Comparison of ENCODE assay signal across 21 cellular contexts in the genomic region with DNA sequence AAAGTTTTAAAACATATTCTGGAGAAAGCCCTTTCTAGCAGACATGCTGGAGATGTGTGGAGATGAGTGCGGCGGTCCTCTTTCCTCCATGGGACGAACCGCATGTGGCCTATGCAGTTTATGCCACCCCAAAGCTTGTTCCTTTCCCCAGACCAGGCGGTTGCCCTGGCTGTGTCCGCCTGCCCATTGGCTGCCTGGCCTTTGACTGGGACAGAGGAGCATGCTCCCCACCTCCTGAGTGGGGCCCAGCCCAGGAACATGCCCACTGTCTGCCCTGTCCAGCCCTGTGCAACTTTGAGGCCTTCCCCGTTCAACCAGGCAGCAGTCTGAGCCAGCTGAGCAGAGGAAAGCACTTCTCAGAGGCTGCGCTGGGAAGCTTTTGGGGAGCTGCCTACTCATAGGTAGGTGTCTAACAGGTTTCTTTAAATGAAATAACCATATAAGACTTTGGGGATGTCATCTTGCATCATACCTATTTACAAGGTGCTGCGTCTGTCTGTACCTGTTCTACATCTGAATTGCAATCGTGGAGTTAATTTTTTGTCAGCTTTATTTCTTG.
"Had no signal": no experiment of that assay in that cellular context is flagged by ENCODE, and none has a peak within 500 bp of the region (broad histone marks: within the 10 kb centered on the region; RNA-seq: fewer than 3 reads in every experiment).

No MANE protein-coding gene starts in this region.

- ATAC-seq: activated naive CD8-positive, alpha-beta T cell treated with anti-CD3 and anti-CD28 coated beads, Interleukin-2, amount 50 U/mL, for 24 hours; activated T-cell treated with anti-CD3 and anti-CD28 coated beads, Interleukin-2, amount 50 U/mL, for 72 hours; foreskin keratinocyte; left lobe of liver; natural killer cell had no signal

- H3K4me3 Mint-ChIP-seq: activated CD4-positive, alpha-beta memory T cell treated with anti-CD3 and anti-CD28 coated beads for 36 hours; activated naive CD4-positive, alpha-beta T cell treated with anti-CD3 and anti-CD28 coated beads, Interleukin-2, amount 10 ng/mL, durations not matched to agents 7 days and 5 days; activated naive CD8-positive, alpha-beta T cell treated with anti-CD3 and anti-CD28 coated beads, Interleukin-2, amount 50 U/mL, for 24 hours; activated T-cell treated with anti-CD3 and anti-CD28 coated beads, Interleukin-2, amount 50 U/mL, for 72 hours; natural killer cell had no signal

- H3K27ac ChIP-seq: cardiac muscle cell, foreskin keratinocyte, ovary, right lobe of liver, thyroid gland had no signal

- H3K36me3 ChIP-seq: cardiac muscle cell, ovary, right lobe of liver, thyroid gland had no signal

- H3K27ac Mint-ChIP-seq: activated CD4-positive, alpha-beta memory T cell treated with anti-CD3 and anti-CD28 coated beads for 36 hours; activated naive CD4-positive, alpha-beta T cell treated with anti-CD3 and anti-CD28 coated beads, Interleukin-2, amount 10 ng/mL, durations not matched to agents 7 days and 5 days; activated naive CD8-positive, alpha-beta T cell treated with anti-CD3 and anti-CD28 coated beads, Interleukin-2, amount 50 U/mL, for 24 hours; activated T-cell treated with anti-CD3 and anti-CD28 coated beads, Interleukin-2, amount 50 U/mL, for 72 hours; natural killer cell had no signal

- H3K9me3 Mint-ChIP-seq: activated CD4-positive, alpha-beta memory T cell treated with anti-CD3 and anti-CD28 coated beads for 36 hours; activated naive CD4-positive, alpha-beta T cell treated with anti-CD3 and anti-CD28 coated beads, Interleukin-2, amount 10 ng/mL, durations not matched to agents 7 days and 5 days; activated naive CD8-positive, alpha-beta T cell treated with anti-CD3 and anti-CD28 coated beads, Interleukin-2, amount 50 U/mL, for 24 hours; activated T-cell treated with anti-CD3 and anti-CD28 coated beads, Interleukin-2, amount 50 U/mL, for 72 hours; natural killer cell had no signal

- H3K9me3 ChIP-seq: body of pancreas, ovary, right lobe of liver, thyroid gland had no signal

- H3K4me1 ChIP-seq: body of pancreas, foreskin keratinocyte, thyroid gland had no signal

- H3K4me3 ChIP-seq: body of pancreas, cardiac muscle cell, lung, ovary, right lobe of liver, thyroid gland had no signal

- DNase-seq: activated CD4-positive, alpha-beta memory T cell treated with anti-CD3 and anti-CD28 coated beads for 36 hours; activated CD4-positive, alpha-beta T cell treated with anti-CD3 and anti-CD28 coated beads for 48 hours; activated effector memory CD4-positive, alpha-beta T cell treated with Interleukin-2 at 50 U/mL for 16 hours; activated naive CD4-positive, alpha-beta T cell treated with anti-CD3 and anti-CD28 coated beads, Interleukin-2, amount 10 ng/mL, durations not matched to agents 7 days and 5 days; activated naive CD8-positive, alpha-beta T cell treated with anti-CD3 and anti-CD28 coated beads, Interleukin-2, amount 50 U/mL, for 24 hours; activated T-cell treated with anti-CD3 and anti-CD28 coated beads, Interleukin-2, amount 50 U/mL, for 72 hours; foreskin keratinocyte; natural killer cell; ovary; small intestine; stimulated activated CD4-positive, alpha-beta T cell treated with anti-CD3 and anti-CD28 coated beads, Interleukin-2, amount 100 ng/mL, for 48 hours; stimulated activated CD8-positive, alpha-beta memory T cell treated with anti-CD3 and anti-CD28 coated beads, Interleukin-4, amount 100 ng/mL, for 48 hours; stimulated activated naive CD4-positive, alpha-beta T cell; T-helper 1 cell; T1000; thyroid gland had no signal

- H3K27me3 ChIP-seq: body of pancreas, ovary, thyroid gland had no signal

- H3K36me3 Mint-ChIP-seq: activated naive CD4-positive, alpha-beta T cell treated with anti-CD3 and anti-CD28 coated beads, Interleukin-2, amount 10 ng/mL, durations not matched to agents 7 days and 5 days; natural killer cell had no signal
